10 cellular contexts compared by ENCODE assay signal in genomic region chr10:79082631-79083581, GRCh38. TPM values are rescaled to one million over a fixed set of nuclear protein-coding genes. Genes with fewer than 3 reads are reported as not detected.
DNase-seq lines count a peak whose midpoint lies in the region; FAIRE-seq and TF ChIP-seq lines count a peak whose summit lies in the region.
"Had no signal": no experiment of that assay in that cellular context is flagged by ENCODE, and none has a peak within 500 bp of the region (broad histone marks: within the 10 kb centered on the region; RNA-seq: fewer than 3 reads in every experiment).

No MANE protein-coding gene starts in this region.

- peaks cover 31% of the 10 kb centered on the region for H3F3A ChIP-seq in PC-9 (ENCODE audit: insufficient read depth, low read depth)

- H3K9ac ChIP-seq in endothelial cell of umbilical vein (replicated peaks; ENCODE audit: extremely low read depth, insufficient read depth, low read length): no peak overlapping the region
- H3K9ac ChIP-seq in neuronal stem cell (ENCODE audit: low read depth, low read length, poor library complexity): no peak overlapping the region

- H3K18ac ChIP-seq in neuronal stem cell (ENCODE audit: low read length): peak overlapping the region; percentile 52

- intact Hi-C loops in PC-9 (cut with micrococcal nuclease; ENCODE audit: unreplicated experiment) (no loop called here), endothelial cell of umbilical vein (cut with micrococcal nuclease) (loop anchor here (5.0 kb wide), 1 partner anchor 626 kb away; no protein-coding TSS in a partner anchor)

- H3K79me2 ChIP-seq in PC-9 (ENCODE audit: low read depth) (peaks cover 97% of the 10 kb centered on the region), endothelial cell of umbilical vein (ENCODE audit: control insufficient read depth, insufficient read depth, low read length) (peaks cover 94% of the 10 kb centered on the region)

- no peak overlapping the region for H2BK15ac ChIP-seq in neuronal stem cell (ENCODE audit: low read length)

- POLR2A ChIA-PET in PC-9 (lab: Charles Lee; ENCODE audit: unreplicated experiment) (no interaction called here), endothelial cell of umbilical vein (lab: Charles Lee) (no interaction called here)

- no peak overlapping the region for H2BK5ac ChIP-seq in neuronal stem cell (ENCODE audit: low read length)

- H3K4me3 ChIP-seq in PC-9: no peak overlapping the region
- H3K4me3 ChIP-seq in endothelial cell of umbilical vein (replicated peaks in 1 of 3; ENCODE audit: insufficient read depth in 1 of 3, low read depth in 1 of 3, low read length in 3 of 3): no peak overlapping the region
- H3K4me3 ChIP-seq in neuronal stem cell (ENCODE audit: low read length in 2 of 2): no peak overlapping the region
- H3K4me3 ChIP-seq in H7 (ENCODE audit: insufficient read depth, low read depth, low read length): no peak overlapping the region

- H2AFZ ChIP-seq in PC-9 (no peak overlapping the region), endothelial cell of umbilical vein (ENCODE audit: low read depth, low read length) (no peak overlapping the region), neuronal stem cell (ENCODE audit: low read length) (no peak overlapping the region)

- no peaks in the 10 kb centered on the region for H3K9me1 ChIP-seq in endothelial cell of umbilical vein (replicated peaks; ENCODE audit: control insufficient read depth, extremely low read depth, insufficient read depth, low read length)

- CTCF ChIA-PET in PC-9 (lab: Charles Lee): no interaction called here
- CTCF ChIA-PET in endothelial cell of umbilical vein (lab: Charles Lee): interaction anchor here (1.0 to 1.1 kb wide), 2 partner anchors 12 to 109 kb away, joined by 3 to 5 read pairs; no protein-coding TSS in a partner anchor

- BruUV-seq in PC-9 (replicated peaks; lab: Mats Ljungman, UMichigan): no TSS peak
- no TSS peak for BruUV-seq in endothelial cell of umbilical vein (replicated peaks; lab: Mats Ljungman, UMichigan)

- H2BK120ac ChIP-seq in neuronal stem cell (ENCODE audit: low read depth, low read length): no peak overlapping the region

- no peak overlapping the region for H2BK12ac ChIP-seq in neuronal stem cell (ENCODE audit: low read length)

- H3K14ac ChIP-seq in neuronal stem cell (ENCODE audit: low read length): no peak overlapping the region

- peaks cover 35% of the 10 kb centered on the region for H3K79me1 ChIP-seq in neuronal stem cell (ENCODE audit: low read depth, low read length)

- no peak for FAIRE-seq in endothelial cell of umbilical vein (lab: Jason Lieb, UNC)

- WGBS in neuronal stem cell (ENCODE audit: extremely low coverage in 2 of 2, insufficient read length in 2 of 2, insufficient replicate concordance in 1 of 2), 2 donors: no CpG with 5 or more reads among the region's 8 CpGs

- H3K23ac ChIP-seq in neuronal stem cell (ENCODE audit: low read depth, low read length, poor library complexity): peak overlapping the region; percentile 90

- no peak overlapping the region for H4K8ac ChIP-seq in neuronal stem cell (ENCODE audit: low read depth, low read length)

- no peak overlapping the region for H4K91ac ChIP-seq in neuronal stem cell (ENCODE audit: low read depth, low read length, poor library complexity)

- dilution Hi-C loops in endothelial cell of umbilical vein (cut with MboI; ENCODE audit: extremely low pct_ligation_motif_present, low sequenced_read_pairs): no loop called here

- TF ChIP-seq CTCF in C4-2B (conservative IDR thresholded peaks at IDR 0.05) (no peak), PC-9 (conservative IDR thresholded peaks at IDR 0.05) (no peak), endothelial cell of umbilical vein (IDR thresholded peaks at IDR 0.05; ENCODE audit: extremely low read depth in 1 of 2, insufficient read depth in 1 of 2, low read depth in 1 of 2, low read length in 2 of 2) (no peak)

- peak overlapping the region; percentile 24; the same call in 1 of the 2 replicates for H3K4me2 ChIP-seq in PC-9
- H3K4me2 ChIP-seq in endothelial cell of umbilical vein (ENCODE audit: insufficient read depth, low read length): no peak overlapping the region
- H3K4me2 ChIP-seq in neuronal stem cell (ENCODE audit: insufficient read depth, low read length, poor library complexity, severe bottlenecking): no peak overlapping the region

- H3K27ac ChIP-seq in C4-2B (peak overlapping the region; percentile 69), PC-9 (0 out of 2 replicates have a peak overlapping the region, but pooled peaks have one; percentile 1), endothelial cell of umbilical vein (ENCODE audit: insufficient read depth, low read depth, low read length) (peak overlapping the region; percentile 64), neuronal stem cell (replicated peaks; ENCODE audit: low read length) (no peak overlapping the region)

- no peak overlapping the region for H2AK5ac ChIP-seq in neuronal stem cell (ENCODE audit: low read depth, low read length)

- H4K20me1 ChIP-seq in PC-9 (ENCODE audit: insufficient read depth) (peaks cover 46% of the 10 kb centered on the region), endothelial cell of umbilical vein (replicated peaks; ENCODE audit: control insufficient read depth, extremely low read depth, insufficient read depth, low read length) (no peaks in the 10 kb centered on the region)

- DNase-seq in PC-9 (no peak), endothelial cell of umbilical vein (ENCODE audit: low read depth, low spot score) (peak; percentile 15), neuronal stem cell (ENCODE audit: low spot score) (no peak), H7 (no peak), T-helper 9 cell (no peak), GM19240 (ENCODE audit: insufficient read length, low spot score) (no peak), NCI-H345 (lab: John Stamatoyannopoulos, UW) (no peak)
- DNase-seq: CD8-positive, alpha-beta memory T cell; NCI-H510A treated with DMSO at 0.1 percent for 48 hours had no signal

- H3K4me1 ChIP-seq in PC-9 (replicated peaks; ENCODE audit: insufficient read depth) (peaks cover 67% of the 10 kb centered on the region), endothelial cell of umbilical vein (ENCODE audit: control insufficient read depth, extremely low read depth, insufficient read depth, low read length) (peaks cover 27% of the 10 kb centered on the region), neuronal stem cell (ENCODE audit: control insufficient read depth in 2 of 2, insufficient read depth in 1 of 2, low read depth in 1 of 2, low read length in 2 of 2) (peaks cover 31 to 37% of the 10 kb centered on the region in 2 donors)

- no peaks in the 10 kb centered on the region for H3K27me3 ChIP-seq in PC-9 (ENCODE audit: insufficient read depth, low read depth)
- H3K27me3 ChIP-seq in endothelial cell of umbilical vein (ENCODE audit: control insufficient read depth in 2 of 2, insufficient read depth in 2 of 2, low read length in 2 of 2): no peaks in the 10 kb centered on the region
- no peaks in the 10 kb centered on the region for H3K27me3 ChIP-seq in neuronal stem cell (ENCODE audit: control insufficient read depth in 3 of 3, insufficient read depth in 3 of 3, low read depth in 1 of 3, low read length in 3 of 3)
- no peaks in the 10 kb centered on the region for H3K27me3 ChIP-seq in H7 (ENCODE audit: control insufficient read depth, insufficient read depth, low read length)

- H3K4ac ChIP-seq in neuronal stem cell (ENCODE audit: low read length): no peak overlapping the region

- TF ChIP-seq POLR2A in endothelial cell of umbilical vein (IDR thresholded peaks at IDR 0.05; ENCODE audit: low read depth, low read length): no peak

- H3K36me3 ChIP-seq in PC-9 (ENCODE audit: low read depth): no peaks in the 10 kb centered on the region
- no peaks in the 10 kb centered on the region for H3K36me3 ChIP-seq in endothelial cell of umbilical vein (ENCODE audit: control insufficient read depth in 2 of 2, extremely low read depth in 1 of 2, insufficient read depth in 2 of 2, low read length in 2 of 2)
- peaks cover 0 to 20% of the 10 kb centered on the region in 2 donors for H3K36me3 ChIP-seq in neuronal stem cell (replicated peaks in 1 of 2; ENCODE audit: control insufficient read depth in 2 of 2, insufficient read depth in 2 of 2, low read length in 2 of 2)
- H3K36me3 ChIP-seq in H7 (replicated peaks; ENCODE audit: control insufficient read depth, insufficient read depth, low read length): no peaks in the 10 kb centered on the region

- H3K9me2 ChIP-seq in PC-9 (ENCODE audit: insufficient read depth): no peaks in the 10 kb centered on the region

- H3K9me3 ChIP-seq in PC-9 (ENCODE audit: insufficient read depth, low read depth): no peaks in the 10 kb centered on the region
- no peaks in the 10 kb centered on the region for H3K9me3 ChIP-seq in endothelial cell of umbilical vein (replicated peaks; ENCODE audit: control insufficient read depth, insufficient read depth, low read length)
- H3K9me3 ChIP-seq in neuronal stem cell (replicated peaks in 1 of 2; ENCODE audit: control insufficient read depth in 2 of 2, insufficient read depth in 1 of 2, low read depth in 1 of 2, low read length in 2 of 2): no peaks in the 10 kb centered on the region

TF ChIP-seq in endothelial cell of umbilical vein, 7 proteins besides CTCF, POLR2A, EP300 and RAD21:
- TF ChIP-seq POLR2AphosphoS5 (IDR thresholded peaks at IDR 0.05; ENCODE audit: insufficient read depth, low read depth, low read length) (no peak), MAX (IDR thresholded peaks at IDR 0.05; ENCODE audit: insufficient read depth, insufficient read length) (no peak), EZH2 (IDR thresholded peaks at IDR 0.05; ENCODE audit: borderline replicate concordance, low read depth, low read length, severe bottlenecking) (no peak), JUN (IDR thresholded peaks at IDR 0.05; ENCODE audit: borderline replicate concordance, insufficient read depth, insufficient read length, low read depth) (no peak), MYC (IDR thresholded peaks at IDR 0.05; ENCODE audit: low read depth, low read length) (no peak)
TF ChIP-seq in endothelial cell of umbilical vein: peak in this region for 0.

RNA-seq across cellular contexts. Expression of gene ZMIZ1, which starts 14.1 kb away (rescaled TPM):
- total RNA-seq in PC-9 (2021) (47.6 and 48.5 TPM in 2 replicates), endothelial cell of umbilical vein (46.7 and 49.6 TPM in 2 replicates)
- polyA plus RNA-seq in endothelial cell of umbilical vein: 12.5 and 13.0 TPM in 2 replicates
- 21.9 and 22.0 TPM in 2 replicates for polyA plus RNA-seq in endothelial cell of umbilical vein (2011; cell fraction: cytosol; rRNA removed)
- polyA plus RNA-seq in endothelial cell of umbilical vein (2011; cell fraction: nucleus; rRNA removed): 28.9 and 35.8 TPM in 2 replicates
- 33.1 and 33.9 TPM in 2 replicates for polyA plus RNA-seq in endothelial cell of umbilical vein (2012)
- polyA minus RNA-seq in endothelial cell of umbilical vein: 28.8 and 38.1 TPM in 2 replicates
- 5.4 TPM for polyA minus RNA-seq in endothelial cell of umbilical vein (2011; cell fraction: cytosol; rRNA and poly(A)+ RNA removed)
- 26.6 and 30.9 TPM in 2 replicates for polyA minus RNA-seq in endothelial cell of umbilical vein (2011; cell fraction: nucleus; rRNA and poly(A)+ RNA removed)
- polyA plus RNA-seq in neuronal stem cell (2013, experiment 1 of 2): 21.6 TPM
- polyA plus RNA-seq in neuronal stem cell (2013, experiment 2 of 2): 24.3 TPM
- 20.4 and 27.2 TPM in 2 replicates for total RNA-seq in H7 (2014; rRNA removed; shearing (Covaris generic))
